ENCODE assay signal across 14 cellular contexts in the genomic region with DNA sequence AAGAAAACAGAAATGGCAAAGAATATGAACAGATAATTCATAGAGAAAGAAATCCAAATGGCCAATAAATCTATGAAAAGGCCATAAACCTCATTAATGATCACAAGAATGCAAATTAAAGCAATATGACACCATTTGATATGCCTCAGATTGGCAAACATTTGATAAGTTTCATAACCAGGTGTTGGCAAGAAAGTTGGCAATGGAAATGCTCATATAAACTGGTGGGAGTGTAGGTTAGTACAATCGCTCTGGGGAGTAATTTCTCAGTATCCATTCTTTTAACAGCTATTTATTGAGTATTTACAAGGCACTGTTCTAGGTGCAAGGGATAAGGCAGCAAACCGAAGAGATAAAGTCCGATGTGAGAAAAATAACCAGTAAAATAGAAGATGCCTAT.
DNase-seq lines count a peak whose midpoint lies in the region; ATAC-seq and TF ChIP-seq lines count a peak whose summit lies in the region.
"Had no signal": no experiment of that assay in that cellular context is flagged by ENCODE, and none has a peak within 500 bp of the region (broad histone marks: within the 10 kb centered on the region; RNA-seq: fewer than 3 reads in every experiment).

No MANE protein-coding gene starts in this region.

- intact Hi-C loops in OCI-LY7 (cut with micrococcal nuclease; ENCODE audit: unreplicated experiment) = loop anchor here (2.0 kb wide), 1 partner anchor 46 kb away; no protein-coding TSS in a partner anchor
- intact Hi-C loops in mucosa of descending colon (cut with DNase I, micrococcal nuclease) = no loop called here

- H4K20me1 ChIP-seq in OCI-LY7 (ENCODE audit: insufficient read depth, low read length) (no peaks in the 10 kb centered on the region), MM.1S (ENCODE audit: insufficient read depth, low read length) (no peaks in the 10 kb centered on the region)

- TF ChIP-seq CTCF in LNCaP clone FGC (IDR thresholded peaks at IDR 0.05; ENCODE audit: control insufficient read depth, extremely low read depth, insufficient read depth) (no peak), OCI-LY7 (conservative IDR thresholded peaks at IDR 0.05; ENCODE audit: low read length) (no peak), mucosa of descending colon (IDR thresholded peaks at IDR 0.05) (no peak), MM.1S (IDR thresholded peaks at IDR 0.05; ENCODE audit: low read length) (no peak)

- POLR2A ChIA-PET in OCI-LY7 (lab: Charles Lee) = interaction anchor here (0.8 to 1.5 kb wide), 2 partner anchors 8 to 36 kb away, joined by 3 to 4 read pairs; no protein-coding TSS in a partner anchor

- H3K4me1 ChIP-seq in OCI-LY7 (ENCODE audit: insufficient read depth, low read length, poor library complexity, severe bottlenecking) (peaks cover 79% of the 10 kb centered on the region), mucosa of descending colon (ENCODE audit: low read depth) (no peaks in the 10 kb centered on the region), MM.1S (ENCODE audit: low read length) (no peaks in the 10 kb centered on the region)
- H3K4me1 ChIP-seq: Caco-2, HAP-1 had no signal

- H3K9me2 ChIP-seq in OCI-LY7 (ENCODE audit: insufficient read depth, low read length) = no peaks in the 10 kb centered on the region
- no peaks in the 10 kb centered on the region for H3K9me2 ChIP-seq in MM.1S (replicated peaks; ENCODE audit: insufficient read depth, low read length)

- peak overlapping the region; percentile 44; the same call in 1 of the 2 replicates for H2AFZ ChIP-seq in OCI-LY7 (ENCODE audit: low read length)
- H2AFZ ChIP-seq in MM.1S (ENCODE audit: low read length) = no peak overlapping the region
- H2AFZ ChIP-seq: GM23248 had no signal

- BruUV-seq in OCI-LY7 (replicated peaks; lab: Mats Ljungman, UMichigan) = no TSS peak

- DNase-seq in LNCaP clone FGC (ENCODE audit: low read depth) = peak; percentile 52
- no peak for DNase-seq in OCI-LY7 (ENCODE audit: low spot score)
- no peak for DNase-seq in mucosa of descending colon
- no peak for DNase-seq in MM.1S
- DNase-seq in islet precursor cell = no peak
- DNase-seq in NOMO-1 treated with dmso at 0.1 percent for 144 hours (lab: John Stamatoyannopoulos, UW; ENCODE audit: unreplicated experiment) = no peak
- DNase-seq: ACHN; Caco-2; CD4-positive, alpha-beta T cell; GDM1; GM23248 had no signal

- H3K27ac ChIP-seq in OCI-LY7 (ENCODE audit: low read depth, low read length, poor library complexity, severe bottlenecking) = peak overlapping the region; percentile 99
- no peak overlapping the region for H3K27ac ChIP-seq in MM.1S (ENCODE audit: low read length)
- H3K27ac ChIP-seq: C4-2B, GM23248 had no signal

- H3K27me3 ChIP-seq in MM.1S (replicated peaks; ENCODE audit: insufficient read depth, low read length) = no peaks in the 10 kb centered on the region

- CTCF ChIA-PET in OCI-LY7 (lab: Charles Lee; ENCODE audit: unreplicated experiment) = no interaction called here

- H3F3A ChIP-seq in MM.1S (ENCODE audit: insufficient read depth, low read length) = no peaks in the 10 kb centered on the region

- H3K4me3 ChIP-seq in LNCaP clone FGC (ENCODE audit: low read depth, low read length) (no peak overlapping the region), OCI-LY7 (ENCODE audit: low read depth, low read length, poor library complexity, severe bottlenecking) (peak overlapping the region; percentile 48), mucosa of descending colon (no peak overlapping the region), MM.1S (ENCODE audit: low read length) (no peak overlapping the region)
- H3K4me3 ChIP-seq: GM23248, HAP-1 had no signal

- no peak overlapping the region for H3K9ac ChIP-seq in MM.1S (ENCODE audit: low read length)
- H3K9ac ChIP-seq: GM23248 had no signal

- H3K79me2 ChIP-seq in OCI-LY7 (ENCODE audit: insufficient read depth, low read depth, low read length) = peaks cover 13% of the 10 kb centered on the region; the same call in 1 of the 2 replicates
- no peaks in the 10 kb centered on the region for H3K79me2 ChIP-seq in MM.1S (ENCODE audit: low read length)

- H3K36me3 ChIP-seq in OCI-LY7 (ENCODE audit: insufficient read depth, low read length) = no peaks in the 10 kb centered on the region
- no peaks in the 10 kb centered on the region for H3K36me3 ChIP-seq in mucosa of descending colon (ENCODE audit: low read depth)
- H3K36me3 ChIP-seq in MM.1S (replicated peaks; ENCODE audit: insufficient read depth, low read length) = no peaks in the 10 kb centered on the region
- H3K36me3 ChIP-seq: HAP-1 had no signal

- peak; percentile 52 for ATAC-seq in mucosa of descending colon
- ATAC-seq: HepG2 had no signal

- no peaks in the 10 kb centered on the region for H3K9me3 ChIP-seq in OCI-LY7 (ENCODE audit: low read length)
- no peaks in the 10 kb centered on the region for H3K9me3 ChIP-seq in mucosa of descending colon
- no peaks in the 10 kb centered on the region for H3K9me3 ChIP-seq in MM.1S (replicated peaks; ENCODE audit: insufficient read depth, low read length)
- H3K9me3 ChIP-seq: Caco-2, HAP-1 had no signal

- H3K4me2 ChIP-seq in OCI-LY7 (ENCODE audit: low read length) = peak overlapping the region; percentile 78
- H3K4me2 ChIP-seq in MM.1S (ENCODE audit: low read depth, low read length) = no peak overlapping the region
